Comparison of ENCODE assay signal across 2 cellular contexts in the genomic region with DNA sequence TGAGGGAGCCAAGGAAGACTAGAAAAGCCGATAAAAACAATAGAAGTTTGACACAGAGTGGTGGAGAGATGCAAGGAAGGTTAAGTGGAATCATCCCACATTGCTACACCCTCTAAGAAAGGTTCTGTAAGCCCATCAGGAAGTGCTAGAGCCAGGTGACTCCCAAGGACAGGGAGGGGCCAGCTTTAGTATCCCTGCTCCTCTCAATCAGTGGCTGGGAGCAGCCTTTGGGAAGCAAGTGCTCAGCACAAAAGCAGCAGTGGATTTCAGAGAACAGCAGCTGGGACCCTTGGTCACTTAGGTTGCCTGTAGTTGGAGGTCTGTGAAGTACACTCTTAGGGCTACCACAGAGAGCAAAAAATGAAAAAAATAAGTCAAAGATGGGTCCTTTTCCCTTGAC.
TF ChIP-seq lines count a peak whose summit lies in the region.

No MANE protein-coding gene starts in this region.

TF ChIP-seq in A549, 52 proteins besides CTCF, POLR2A, EP300 and RAD21 (continued from another document):
- TF ChIP-seq, protein P1, sequence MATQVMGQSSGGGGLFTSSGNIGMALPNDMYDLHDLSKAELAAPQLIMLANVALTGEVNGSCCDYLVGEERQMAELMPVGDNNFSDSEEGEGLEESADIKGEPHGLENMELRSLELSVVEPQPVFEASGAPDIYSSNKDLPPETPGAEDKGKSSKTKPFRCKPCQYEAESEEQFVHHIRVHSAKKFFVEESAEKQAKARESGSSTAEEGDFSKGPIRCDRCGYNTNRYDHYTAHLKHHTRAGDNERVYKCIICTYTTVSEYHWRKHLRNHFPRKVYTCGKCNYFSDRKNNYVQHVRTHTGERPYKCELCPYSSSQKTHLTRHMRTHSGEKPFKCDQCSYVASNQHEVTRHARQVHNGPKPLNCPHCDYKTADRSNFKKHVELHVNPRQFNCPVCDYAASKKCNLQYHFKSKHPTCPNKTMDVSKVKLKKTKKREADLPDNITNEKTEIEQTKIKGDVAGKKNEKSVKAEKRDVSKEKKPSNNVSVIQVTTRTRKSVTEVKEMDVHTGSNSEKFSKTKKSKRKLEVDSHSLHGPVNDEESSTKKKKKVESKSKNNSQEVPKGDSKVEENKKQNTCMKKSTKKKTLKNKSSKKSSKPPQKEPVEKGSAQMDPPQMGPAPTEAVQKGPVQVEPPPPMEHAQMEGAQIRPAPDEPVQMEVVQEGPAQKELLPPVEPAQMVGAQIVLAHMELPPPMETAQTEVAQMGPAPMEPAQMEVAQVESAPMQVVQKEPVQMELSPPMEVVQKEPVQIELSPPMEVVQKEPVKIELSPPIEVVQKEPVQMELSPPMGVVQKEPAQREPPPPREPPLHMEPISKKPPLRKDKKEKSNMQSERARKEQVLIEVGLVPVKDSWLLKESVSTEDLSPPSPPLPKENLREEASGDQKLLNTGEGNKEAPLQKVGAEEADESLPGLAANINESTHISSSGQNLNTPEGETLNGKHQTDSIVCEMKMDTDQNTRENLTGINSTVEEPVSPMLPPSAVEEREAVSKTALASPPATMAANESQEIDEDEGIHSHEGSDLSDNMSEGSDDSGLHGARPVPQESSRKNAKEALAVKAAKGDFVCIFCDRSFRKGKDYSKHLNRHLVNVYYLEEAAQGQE (IDR thresholded peaks at IDR 0.05), result no peak
- TF ChIP-seq TP53 (CRISPR knock-in tag; IDR thresholded peaks at IDR 0.05) (no peak), CBX2 (IDR thresholded peaks at IDR 0.05; ENCODE audit: borderline replicate concordance, low read depth) (no peak), CHD2 (IDR thresholded peaks at IDR 0.05; ENCODE audit: low read length, partially characterized antibody) (no peak), HEYL (CRISPR knock-in tag; IDR thresholded peaks at IDR 0.05) (no peak), MAZ (IDR thresholded peaks at IDR 0.05; ENCODE audit: borderline replicate concordance, low read depth, low read length) (no peak), MAX (IDR thresholded peaks at IDR 0.05) (no peak), ESRRA (IDR thresholded peaks at IDR 0.05; ENCODE audit: borderline replicate concordance, low read length) (no peak), ZC3H11A (IDR thresholded peaks at IDR 0.05) (no peak), JUNB (IDR thresholded peaks at IDR 0.05) (no peak)

TF ChIP-seq in WTC11, 78 proteins besides CTCF, POLR2A, EP300 and RAD21 (continued from another document):
- TF ChIP-seq, protein P2, sequence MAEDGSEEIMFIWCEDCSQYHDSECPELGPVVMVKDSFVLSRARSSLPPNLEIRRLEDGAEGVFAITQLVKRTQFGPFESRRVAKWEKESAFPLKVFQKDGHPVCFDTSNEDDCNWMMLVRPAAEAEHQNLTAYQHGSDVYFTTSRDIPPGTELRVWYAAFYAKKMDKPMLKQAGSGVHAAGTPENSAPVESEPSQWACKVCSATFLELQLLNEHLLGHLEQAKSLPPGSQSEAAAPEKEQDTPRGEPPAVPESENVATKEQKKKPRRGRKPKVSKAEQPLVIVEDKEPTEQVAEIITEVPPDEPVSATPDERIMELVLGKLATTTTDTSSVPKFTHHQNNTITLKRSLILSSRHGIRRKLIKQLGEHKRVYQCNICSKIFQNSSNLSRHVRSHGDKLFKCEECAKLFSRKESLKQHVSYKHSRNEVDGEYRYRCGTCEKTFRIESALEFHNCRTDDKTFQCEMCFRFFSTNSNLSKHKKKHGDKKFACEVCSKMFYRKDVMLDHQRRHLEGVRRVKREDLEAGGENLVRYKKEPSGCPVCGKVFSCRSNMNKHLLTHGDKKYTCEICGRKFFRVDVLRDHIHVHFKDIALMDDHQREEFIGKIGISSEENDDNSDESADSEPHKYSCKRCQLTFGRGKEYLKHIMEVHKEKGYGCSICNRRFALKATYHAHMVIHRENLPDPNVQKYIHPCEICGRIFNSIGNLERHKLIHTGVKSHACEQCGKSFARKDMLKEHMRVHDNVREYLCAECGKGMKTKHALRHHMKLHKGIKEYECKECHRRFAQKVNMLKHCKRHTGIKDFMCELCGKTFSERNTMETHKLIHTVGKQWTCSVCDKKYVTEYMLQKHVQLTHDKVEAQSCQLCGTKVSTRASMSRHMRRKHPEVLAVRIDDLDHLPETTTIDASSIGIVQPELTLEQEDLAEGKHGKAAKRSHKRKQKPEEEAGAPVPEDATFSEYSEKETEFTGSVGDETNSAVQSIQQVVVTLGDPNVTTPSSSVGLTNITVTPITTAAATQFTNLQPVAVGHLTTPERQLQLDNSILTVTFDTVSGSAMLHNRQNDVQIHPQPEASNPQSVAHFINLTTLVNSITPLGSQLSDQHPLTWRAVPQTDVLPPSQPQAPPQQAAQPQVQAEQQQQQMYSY (CRISPR knock-in tag; IDR thresholded peaks at IDR 0.05), result peak; percentile 88
- TF ChIP-seq, protein P3, sequence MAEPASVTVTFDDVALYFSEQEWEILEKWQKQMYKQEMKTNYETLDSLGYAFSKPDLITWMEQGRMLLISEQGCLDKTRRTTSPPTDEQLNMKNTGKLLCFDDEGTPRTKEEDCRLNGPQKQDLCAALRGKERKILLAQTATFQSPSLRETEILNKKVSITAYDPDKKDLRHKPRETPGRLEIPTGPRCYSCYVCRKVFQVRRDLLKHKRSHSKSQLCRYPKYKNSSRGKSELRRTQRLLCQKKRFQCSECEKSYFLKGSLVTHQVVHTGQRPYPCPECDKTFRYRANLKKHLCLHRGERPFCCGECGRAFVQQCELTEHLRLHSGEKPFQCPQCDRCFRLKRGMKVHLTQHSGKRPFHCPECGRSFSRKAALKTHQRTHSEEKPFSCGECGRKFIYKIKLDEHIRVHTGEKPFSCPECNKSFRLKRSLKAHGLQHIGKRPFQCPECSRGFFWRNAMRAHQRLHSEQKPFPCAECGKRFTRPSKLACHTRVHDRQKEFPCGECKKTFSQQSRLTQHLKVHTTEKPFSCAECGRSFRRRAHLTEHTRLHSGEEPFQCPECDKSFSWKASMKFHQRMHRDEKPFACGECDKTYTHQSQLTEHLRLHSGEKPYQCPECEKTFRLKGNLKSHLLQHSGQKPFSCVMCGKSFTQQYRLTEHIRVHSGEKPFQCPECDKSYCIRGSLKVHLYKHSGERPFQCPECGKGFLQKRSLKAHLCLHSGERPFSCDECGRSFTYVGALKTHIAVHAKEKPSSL (CRISPR knock-in tag; conservative IDR thresholded peaks at IDR 0.05), result no peak
